Comparison of ENCODE assay signal across 1 cellular context in genomic region chr17:36092228-36092627, GRCh38.
TF ChIP-seq lines count a peak whose summit lies in the region.

No MANE protein-coding gene starts in this region.

TF ChIP-seq in K562, 482 proteins besides CTCF, POLR2A, EP300 and RAD21:
- 0 out of 2 replicates have a peak, but pooled peaks have one; percentile 19 for TF ChIP-seq C11orf30 (IDR thresholded peaks at IDR 0.05; ENCODE audit: low read depth)
- no peak for TF ChIP-seq CREBBP (IDR thresholded peaks at IDR 0.05; ENCODE audit: low read depth, low read length)
- TF ChIP-seq MECOM (CRISPR knock-in tag; IDR thresholded peaks at IDR 0.05) = 0 out of 2 replicates have a peak, but pooled peaks have one; percentile 23
- no peak for TF ChIP-seq ZC3H4 (CRISPR knock-in tag; IDR thresholded peaks at IDR 0.05; ENCODE audit: borderline replicate concordance)
- TF ChIP-seq ADNP (tag; IDR thresholded peaks at IDR 0.05) = no peak
- TF ChIP-seq RBM17 (IDR thresholded peaks at IDR 0.05; ENCODE audit: borderline replicate concordance, low read depth, low read length) = no peak
- TF ChIP-seq NFE2 (IDR thresholded peaks at IDR 0.05; ENCODE audit: low read depth) = peak; percentile 49; the same call in 1 of the 2 replicates
